Comparison of ENCODE assay signal across 4 cellular contexts in genomic region chr7:30807941-30808340, GRCh38. TPM values are rescaled to one million over a fixed set of nuclear protein-coding genes. Genes with fewer than 3 reads are reported as not detected.
"Had no signal": no experiment of that assay in that cellular context is flagged by ENCODE, and none has a peak within 500 bp of the region (broad histone marks: within the 10 kb centered on the region; RNA-seq: fewer than 3 reads in every experiment).

No MANE protein-coding gene starts in this region.

RNA-seq across cellular contexts. Expression of gene MINDY4, which starts 36.7 kb away (rescaled TPM):
- total RNA-seq: SJCRH30 had no signal

RNA-seq across cellular contexts. Expression of gene INMT, which starts 56.0 kb away (rescaled TPM):
- total RNA-seq: M059J, PC-9, SK-MEL-5 had no signal
